Comparison of ENCODE assay signal across 8 cellular contexts in the genomic region with DNA sequence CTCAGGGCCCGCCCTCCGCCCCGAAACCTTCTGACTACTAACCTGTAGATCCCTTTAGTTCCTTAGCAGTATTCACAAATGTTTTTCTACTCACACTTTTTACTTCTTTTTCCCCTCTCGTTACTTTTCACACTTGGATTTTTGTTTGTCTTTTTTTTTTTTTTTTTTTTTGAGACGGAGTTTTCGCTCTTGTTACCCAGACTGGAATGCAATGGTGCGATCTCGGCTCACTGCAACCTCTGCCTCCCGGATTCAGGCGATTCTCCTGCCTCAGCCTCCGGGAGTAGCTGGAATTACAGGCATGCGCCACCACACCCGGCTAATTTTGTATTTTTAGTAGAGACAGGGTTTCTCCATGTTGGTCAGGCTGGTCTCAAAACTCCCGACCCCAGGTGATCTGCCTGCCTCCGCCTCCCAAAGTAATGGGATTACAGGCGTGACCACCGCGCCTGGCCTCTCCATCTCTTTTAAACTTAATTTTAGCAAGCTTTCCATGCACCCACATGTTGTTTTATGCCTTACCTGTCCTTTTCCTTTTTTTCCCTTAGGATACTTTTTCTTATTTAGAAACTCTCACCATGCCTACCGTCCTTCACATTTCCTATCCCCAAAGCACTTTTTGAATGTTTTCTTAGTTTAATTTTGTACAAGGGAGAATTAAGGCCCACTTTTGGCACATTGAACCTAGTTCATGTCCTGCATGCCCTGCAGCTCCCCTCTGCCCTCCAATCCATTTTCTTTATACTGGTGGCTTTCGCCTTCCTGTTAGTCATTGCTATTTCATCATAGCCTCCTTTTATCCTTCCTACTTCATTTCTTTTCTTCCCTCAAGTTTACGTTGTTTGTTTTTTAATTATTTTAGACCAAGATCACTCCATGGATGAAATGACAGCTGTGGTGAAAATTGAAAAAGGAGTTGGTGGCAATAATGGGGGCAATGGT. TPM values are rescaled to one million over a fixed set of nuclear protein-coding genes. Genes with fewer than 3 reads are reported as not detected.
DNase-seq lines count a peak whose midpoint lies in the region; ATAC-seq and TF ChIP-seq lines count a peak whose summit lies in the region.

No MANE protein-coding gene starts in this region.

- H3K4me3 Mint-ChIP-seq in brain: peak overlapping the region; percentile 90 to 98 (median 92)

- ATAC-seq in lower lobe of right lung (no peak), HG03460 (IDR thresholded peaks at IDR 0.05; ENCODE audit: unreplicated experiment) (no peak)

- peak overlapping the region; percentile 78 to 96 (median 91) for H3K4me2 ChIP-seq in BLaER1 treated with 17β-estradiol and CSF1 and Interleukin-3, amounts not matched to agents 10 nM and 100 nM

- H3K27ac ChIP-seq in BLaER1 treated with 17β-estradiol and CSF1 and Interleukin-3, amounts not matched to agents 10 nM and 100 nM: peak overlapping the region; percentile 51 to 97 (median 90); a peak in 21 of 22 replicates
- peak overlapping the region; percentile 91 for H3K27ac ChIP-seq in lower lobe of right lung
- H3K27ac ChIP-seq in urinary bladder (ENCODE audit: low read depth): peak overlapping the region; percentile 86

- no peaks in the 10 kb centered on the region for H3K9me3 ChIP-seq in BLaER1 treated with 17β-estradiol and CSF1 and Interleukin-3, amounts not matched to agents 10 nM and 100 nM (replicated peaks in 1 of 11)
- no peaks in the 10 kb centered on the region for H3K9me3 ChIP-seq in lower lobe of right lung

- peak overlapping the region; percentile 75 to 95 (median 90) for H3K9ac ChIP-seq in BLaER1 treated with 17β-estradiol and CSF1 and Interleukin-3, amounts not matched to agents 10 nM and 100 nM

- WGBS in urinary bladder: 12% methylated on average over 21 of the region's 21 CpGs

- H3K4me1 ChIP-seq in BLaER1 treated with 17β-estradiol and CSF1 and Interleukin-3, amounts not matched to agents 10 nM and 100 nM: peaks cover 60 to 70% (median 63%) of the 10 kb centered on the region in 10 experiments
- peaks cover 61% of the 10 kb centered on the region for H3K4me1 ChIP-seq in lower lobe of right lung
- H3K4me1 ChIP-seq in urinary bladder (ENCODE audit: insufficient read depth): peaks cover 4% of the 10 kb centered on the region

- peaks cover 34 to 49% (median 43%) of the 10 kb centered on the region in 11 experiments for H3K36me3 ChIP-seq in BLaER1 treated with 17β-estradiol and CSF1 and Interleukin-3, amounts not matched to agents 10 nM and 100 nM
- H3K36me3 ChIP-seq in lower lobe of right lung (peaks cover 50% of the 10 kb centered on the region), urinary bladder (ENCODE audit: insufficient read depth) (peaks cover 6% of the 10 kb centered on the region)

- TF ChIP-seq CTCF in LNCaP clone FGC (IDR thresholded peaks at IDR 0.05; ENCODE audit: control insufficient read depth, extremely low read depth, insufficient read depth) (no peak), brain (conservative IDR thresholded peaks at IDR 0.05) (no peak), lower lobe of right lung (IDR thresholded peaks at IDR 0.05) (no peak)

- peak overlapping the region; percentile 61 to 78 (median 68) for H3K4me3 ChIP-seq in BLaER1 treated with 17β-estradiol and CSF1 and Interleukin-3, amounts not matched to agents 10 nM and 100 nM
- peak overlapping the region; percentile 54 for H3K4me3 ChIP-seq in LNCaP clone FGC (ENCODE audit: low read depth, low read length)
- H3K4me3 ChIP-seq in lower lobe of right lung: peak overlapping the region; percentile 61
- H3K4me3 ChIP-seq in urinary bladder (ENCODE audit: low read depth, low read length): peak overlapping the region; percentile 80

- H3K36me3 Mint-ChIP-seq in brain: peaks cover 42% of the 10 kb centered on the region

- H3K4me1 Mint-ChIP-seq in brain: peaks cover 51% of the 10 kb centered on the region

- DNase-seq in LNCaP clone FGC (ENCODE audit: low read depth): no peak
- peak; percentile 47 for DNase-seq in lower lobe of right lung
- no peak for DNase-seq in HK-2 (ENCODE audit: unreplicated experiment)
- DNase-seq in stimulated activated CD4-positive, alpha-beta T cell treated with anti-CD3 and anti-CD28 coated beads, Interleukin-4, amount 100 ng/mL, for 1 hour: no peak

- peaks cover 4% of the 10 kb centered on the region for H3K27me3 Mint-ChIP-seq in brain

- peaks cover 35 to 53% (median 42%) of the 10 kb centered on the region in 11 experiments; a peak in 21 of 22 replicates for H4K20me1 ChIP-seq in BLaER1 treated with 17β-estradiol and CSF1 and Interleukin-3, amounts not matched to agents 10 nM and 100 nM

- intact Hi-C loops in lower lobe of right lung (cut with DNase I): no loop called here

- no peaks in the 10 kb centered on the region for H3K9me3 Mint-ChIP-seq in brain

- peak overlapping the region; percentile 85 to 98 (median 93) for H3K27ac Mint-ChIP-seq in brain

- no peaks in the 10 kb centered on the region for H3K27me3 ChIP-seq in BLaER1 treated with 17β-estradiol and CSF1 and Interleukin-3, amounts not matched to agents 10 nM and 100 nM
- H3K27me3 ChIP-seq in lower lobe of right lung (ENCODE audit: low read depth): no peaks in the 10 kb centered on the region

RNA-seq across cellular contexts. Expression of gene SP1, which starts 1.1 kb away (rescaled TPM):
- polyA plus RNA-seq in brain (ENCODE audit: insufficient read depth, low read depth, low replicate concordance) (18.9 TPM), urinary bladder (32.4 TPM)
- total RNA-seq in lower lobe of right lung (91.1 TPM), urinary bladder (60.5 TPM)

RNA-seq across cellular contexts. Expression of gene AMHR2, which starts 42.6 kb away (rescaled TPM):
- polyA plus RNA-seq in brain (ENCODE audit: insufficient read depth, low read depth, low replicate concordance) (not detected), urinary bladder (0.18 TPM)
- total RNA-seq in lower lobe of right lung (1.2 TPM), urinary bladder (not detected)

RNA-seq across cellular contexts. Expression of gene SP7, which starts 44.9 kb away (rescaled TPM):
- not detected for polyA plus RNA-seq in brain (ENCODE audit: insufficient read depth, low read depth, low replicate concordance)
- total RNA-seq in lower lobe of right lung: not detected
- not detected for total RNA-seq in urinary bladder
- polyA plus RNA-seq in urinary bladder: not detected

RNA-seq across cellular contexts. Expression of gene AAAS, which starts 59.7 kb away (rescaled TPM):
- 52.4 TPM for polyA plus RNA-seq in brain (ENCODE audit: insufficient read depth, low read depth, low replicate concordance)
- 45.2 TPM for total RNA-seq in lower lobe of right lung
- 33.3 TPM for total RNA-seq in urinary bladder
- polyA plus RNA-seq in urinary bladder: 45.4 TPM
